Comparison of ENCODE assay signal across 8 cellular contexts in the genomic region with DNA sequence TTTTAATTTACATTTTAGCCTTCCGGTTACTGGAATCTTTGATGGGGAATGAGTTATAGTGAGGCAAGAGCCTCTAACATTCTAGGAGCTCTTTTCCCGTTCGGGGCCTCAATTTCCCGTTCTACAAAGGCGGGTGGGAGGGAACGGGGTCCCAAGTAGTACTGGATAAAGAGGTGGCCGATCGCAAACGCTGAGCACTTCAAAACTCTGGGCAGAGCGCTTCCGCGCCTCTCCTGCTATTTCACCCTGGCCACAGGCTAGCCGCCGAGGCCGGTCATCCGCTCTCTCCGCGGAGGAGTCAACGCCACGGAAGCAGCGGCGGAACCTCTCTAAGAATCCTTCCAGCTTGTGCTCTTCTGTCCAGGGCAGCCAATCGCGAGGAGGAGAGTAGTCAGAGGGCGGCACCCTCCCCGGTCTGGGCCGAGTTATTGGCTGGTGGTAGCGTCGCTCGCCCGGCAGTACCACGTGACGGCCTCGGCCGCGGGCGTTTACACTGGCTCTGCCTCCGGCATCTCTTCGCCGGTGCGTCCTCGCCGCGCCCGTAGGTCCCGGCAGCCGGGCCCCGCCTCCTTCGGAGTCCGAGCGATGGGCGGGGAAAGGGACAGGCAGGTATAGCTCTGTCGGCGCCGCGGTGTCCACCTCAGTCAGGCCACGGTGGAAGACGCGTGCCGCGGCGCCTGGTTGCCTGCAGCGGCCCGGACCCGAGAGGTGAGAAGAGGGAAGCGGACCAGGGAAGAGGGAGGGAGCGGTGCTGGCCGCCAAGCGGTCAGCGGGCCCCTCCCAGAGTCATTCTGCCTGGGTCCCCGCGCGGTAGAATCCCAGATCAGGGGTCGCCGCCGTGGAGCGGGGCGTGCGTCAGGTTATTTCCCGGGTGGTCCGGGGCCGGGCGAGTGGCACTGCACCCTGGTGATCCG. TPM values are rescaled to one million over a fixed set of nuclear protein-coding genes. Genes with fewer than 3 reads are reported as not detected.
DNase-seq lines count a peak whose midpoint lies in the region; ATAC-seq, FAIRE-seq and TF ChIP-seq lines count a peak whose summit lies in the region.

A gene (plus strand): TSS at position 487 of the 914 bp plus-strand sequence. CDS start 16,895 bp downstream, outside the sequence.

- H3K27me3 ChIP-seq in WERI-Rb-1 (ENCODE audit: insufficient read depth, low read depth, severe bottlenecking) = no peaks in the 10 kb centered on the region
- no peaks in the 10 kb centered on the region for H3K27me3 ChIP-seq in bronchial epithelial cell (ENCODE audit: control insufficient read depth, insufficient read depth, low read length)
- H3K27me3 ChIP-seq in smooth muscle cell (ENCODE audit: low read depth) = no peaks in the 10 kb centered on the region

- H3K4me2 ChIP-seq in smooth muscle cell = peak within 1 kb of the TSS; percentile 83

- ATAC-seq in GM18870 (IDR thresholded peaks at IDR 0.05; ENCODE audit: unreplicated experiment) (peak; percentile 97), HG03135 (IDR thresholded peaks at IDR 0.05; ENCODE audit: unreplicated experiment) (peak; percentile 100)

- H3K36me3 ChIP-seq in WERI-Rb-1 (no peaks in the 10 kb centered on the region), bronchial epithelial cell (ENCODE audit: control insufficient read depth, insufficient read depth, low read length) (no peaks in the 10 kb centered on the region), smooth muscle cell (ENCODE audit: low read depth) (no peaks in the 10 kb centered on the region)

- in situ Hi-C loops in ACHN (cut with HindIII; ENCODE audit: low pct_ligation_motif_present, low pct_unique_long_range_greater_than_20kb, low sequenced_read_pairs) = no loop called here

- H3K27ac ChIP-seq in WERI-Rb-1 (peak within 1 kb of the TSS; percentile 78), smooth muscle cell (ENCODE audit: low read depth) (peak within 1 kb of the TSS; percentile 96)

- peaks cover 14% of the 10 kb centered on the region for H3K4me1 ChIP-seq in smooth muscle cell (ENCODE audit: low read depth)

- peaks cover 7% of the 10 kb centered on the region for H3F3A ChIP-seq in smooth muscle cell (ENCODE audit: low read depth)

- peak within 1 kb of the TSS; percentile 86 for H3K9ac ChIP-seq in smooth muscle cell (ENCODE audit: low read depth)

- 1% methylated on average over 72 of the region's 84 CpGs for WGBS in smooth muscle cell (ENCODE audit: low lambda C conversion rate)

- peak; percentile 97 for DNase-seq in ACHN
- peak; percentile 95 for DNase-seq in NCI-H2196 treated with DMSO at 0.1 percent for 48 hours (lab: John Stamatoyannopoulos, UW; ENCODE audit: unreplicated experiment)
- peak; percentile 98 for DNase-seq in WERI-Rb-1
- peak; percentile 90 for DNase-seq in bronchial epithelial cell (ENCODE audit: low read depth)
- DNase-seq in iPS-NIHi11 (ENCODE audit: low spot score) = peak; percentile 97
- peak; percentile 87 for DNase-seq in smooth muscle cell (lab: John Stamatoyannopoulos, UW; ENCODE audit: unreplicated experiment)

- no peaks in the 10 kb centered on the region for H3K79me2 ChIP-seq in smooth muscle cell (ENCODE audit: low read depth)

- peaks cover 3% of the 10 kb centered on the region for H4K20me1 ChIP-seq in smooth muscle cell (ENCODE audit: low read depth)

- H2AFZ ChIP-seq in smooth muscle cell (ENCODE audit: low read depth) = peak within 1 kb of the TSS; percentile 88

- no peak for FAIRE-seq in bronchial epithelial cell (lab: Jason Lieb, UNC)

- TF ChIP-seq CTCF in WERI-Rb-1 (IDR thresholded peaks at IDR 0.05; ENCODE audit: low read depth, low read length) = no peak
- no peak for TF ChIP-seq CTCF in bronchial epithelial cell (IDR thresholded peaks at IDR 0.05; ENCODE audit: insufficient read depth, low read length, severe bottlenecking)
- TF ChIP-seq CTCF in smooth muscle cell (IDR thresholded peaks at IDR 0.05; ENCODE audit: borderline replicate concordance, insufficient read depth, poor library complexity, severe bottlenecking) = no peak

- H3K9me3 ChIP-seq in WERI-Rb-1 (ENCODE audit: severe bottlenecking) (no peaks in the 10 kb centered on the region), smooth muscle cell (replicated peaks; ENCODE audit: low read depth) (no peaks in the 10 kb centered on the region)

- peak within 1 kb of the TSS; percentile 60 for H3K4me3 ChIP-seq in WERI-Rb-1 (ENCODE audit: low read depth, low read length)
- H3K4me3 ChIP-seq in bronchial epithelial cell (ENCODE audit: low read depth, low read length) = peak within 1 kb of the TSS; percentile 65
- H3K4me3 ChIP-seq in smooth muscle cell = peak within 1 kb of the TSS; percentile 89

RNA-seq across cellular contexts. Expression of the gene that starts here (rescaled TPM):
- total RNA-seq in bronchial epithelial cell = 1.8 TPM in 2 replicates
- total RNA-seq in smooth muscle cell = 16.0 and 17.6 TPM in 2 replicates
- 5.1 and 5.2 TPM in 2 replicates for polyA plus RNA-seq in smooth muscle cell

Comparison
In these comparisons a context has a peak if more than half of its experiments do, and no peak if none do; other contexts are left out.
1. Peak in every context shown above with its lines: DNase-seq, ATAC-seq, H3K4me3 ChIP-seq and H3K27ac ChIP-seq.